ENCODE assay signal across 14 cellular contexts in the genomic region with DNA sequence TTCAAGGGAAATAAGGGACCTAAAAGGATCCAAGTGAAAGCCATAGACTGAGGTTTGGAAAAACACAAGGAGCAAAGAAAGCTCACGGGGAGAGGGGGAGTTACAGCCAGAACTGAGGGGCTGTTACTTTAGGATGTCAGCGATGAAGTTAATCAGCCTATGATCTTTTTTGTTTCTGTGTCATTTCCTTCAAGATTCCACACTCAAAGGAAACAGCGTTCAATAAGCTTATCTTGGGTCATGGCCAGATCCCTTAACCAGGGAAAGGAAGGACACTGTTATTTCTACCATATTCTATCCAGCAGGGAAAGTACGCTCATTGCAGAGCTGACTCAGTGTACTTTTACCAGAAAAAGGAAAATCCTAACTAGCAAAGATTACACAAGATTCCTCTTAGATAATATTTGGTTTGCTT.
DNase-seq lines count a peak whose midpoint lies in the region; ATAC-seq and TF ChIP-seq lines count a peak whose summit lies in the region.
"Had no signal": no experiment of that assay in that cellular context is flagged by ENCODE, and none has a peak within 500 bp of the region (broad histone marks: within the 10 kb centered on the region; RNA-seq: fewer than 3 reads in every experiment).

No MANE protein-coding gene starts in this region.

- no peak for DNase-seq in right cardiac atrium
- no peak for DNase-seq in Right ventricle myocardium superior
- no peak for DNase-seq in ascending aorta (ENCODE audit: low spot score in 2 of 2)
- peak; percentile 70 for DNase-seq in iris pigment epithelial cell (ENCODE audit: low read depth)
- no peak for DNase-seq in thoracic aorta (ENCODE audit: low spot score)
- DNase-seq in CD1c-positive myeloid dendritic cell (ENCODE audit: extremely low spot score): no peak
- DNase-seq in cortex of kidney (lab: John Stamatoyannopoulos, UW): no peak
- DNase-seq: activated T-cell treated with anti-CD3 and anti-CD28 coated beads, Interleukin-2, amount 50 U/mL, for 4 hours; body of pancreas; DMS79; H7; naive B cell; NCI-H1436 treated with DMSO at 0.1 percent for 48 hours had no signal

- ATAC-seq in right cardiac atrium (peak; percentile 47 to 93), Right ventricle myocardium superior (ENCODE audit: poor library complexity) (no peak), thoracic aorta (ENCODE audit: insufficient number of reproducible peaks, low FRiP score, low read depth) (no peak), GM21526 (IDR thresholded peaks at IDR 0.05; ENCODE audit: low FRiP score, unreplicated experiment) (no peak)
- ATAC-seq: activated T-cell treated with anti-CD3 and anti-CD28 coated beads, Interleukin-2, amount 50 U/mL, for 4 hours; body of pancreas had no signal

- H3K27me3 ChIP-seq in right cardiac atrium (ENCODE audit: control insufficient read depth, insufficient read depth): no peaks in the 10 kb centered on the region
- no peaks in the 10 kb centered on the region for H3K27me3 ChIP-seq in ascending aorta
- H3K27me3 ChIP-seq in thoracic aorta (replicated peaks; ENCODE audit: insufficient read depth): no peaks in the 10 kb centered on the region
- H3K27me3 ChIP-seq: body of pancreas had no signal

- H3K4me3 ChIP-seq in right cardiac atrium (ENCODE audit: low read length): no peak overlapping the region
- H3K4me3 ChIP-seq in ascending aorta: peak overlapping the region in 1 of 2 donors; percentile 23
- H3K4me3 ChIP-seq in thoracic aorta: peak overlapping the region; percentile 40
- H3K4me3 ChIP-seq: body of pancreas had no signal

- 33% methylated on average over 4 of the region's 4 CpGs for WGBS in right cardiac atrium

- H3K36me3 ChIP-seq in ascending aorta (no peaks in the 10 kb centered on the region), thoracic aorta (no peaks in the 10 kb centered on the region)

- H3K9me3 ChIP-seq in right cardiac atrium (ENCODE audit: control insufficient read depth, low read length) (no peaks in the 10 kb centered on the region), ascending aorta (no peaks in the 10 kb centered on the region), thoracic aorta (no peaks in the 10 kb centered on the region)
- H3K9me3 ChIP-seq: body of pancreas had no signal

- no peaks in the 10 kb centered on the region for H3K4me1 ChIP-seq in right cardiac atrium (ENCODE audit: control insufficient read depth, insufficient read depth, low read length)
- peaks cover 0 to 8% of the 10 kb centered on the region in 2 donors for H3K4me1 ChIP-seq in ascending aorta
- H3K4me1 ChIP-seq in thoracic aorta (ENCODE audit: control insufficient read depth in 1 of 2, low read depth in 2 of 2): peaks cover 11 to 32% of the 10 kb centered on the region in 2 donors

- intact Hi-C loops in right cardiac atrium (cut with DNase I): no loop called here
- intact Hi-C loops in Right ventricle myocardium superior (cut with DNase I): no loop called here
- intact Hi-C loops in ascending aorta (cut with DNase I): loop anchor here (2.0 to 10.0 kb wide), 2 partner anchors 136 to 746 kb away; a partner anchor contains a TSS

- H3K27ac ChIP-seq in right cardiac atrium (ENCODE audit: low read length) (no peak overlapping the region), ascending aorta (peak overlapping the region; percentile 59 to 78), thoracic aorta (peak overlapping the region; percentile 37 to 72)
- H3K27ac ChIP-seq: body of pancreas had no signal

- TF ChIP-seq CTCF in ascending aorta (IDR thresholded peaks at IDR 0.05): no peak
- no peak for TF ChIP-seq CTCF in thoracic aorta (IDR thresholded peaks at IDR 0.05)

Comparison
In these comparisons a context has a peak if more than half of its experiments do, and no peak if none do; other contexts are left out.
1. ATAC-seq: peak in right cardiac atrium (2 of 2); none in Right ventricle myocardium superior (single experiment), thoracic aorta (single experiment) and GM21526 (single experiment).